In genomic region chr18:7567487-7568425, GRCh38 we compare ENCODE assay signal across 9 cellular contexts. TPM values are rescaled to one million over a fixed set of nuclear protein-coding genes. Genes with fewer than 3 reads are reported as not detected.
A peak's percentile ranks its signal among the peaks of the same experiment; 100 is the strongest.
DNase-seq lines count a peak whose midpoint lies in the region; ATAC-seq and TF ChIP-seq lines count a peak whose summit lies in the region.
"Had no signal": no experiment of that assay in that cellular context is flagged by ENCODE, and none has a peak within 500 bp of the region (broad histone marks: within the 10 kb centered on the region; RNA-seq: fewer than 3 reads in every experiment).

No MANE protein-coding gene starts in this region.

- H3K4me3 ChIP-seq in neutrophil (ENCODE audit: low read depth in 1 of 2, low read length in 1 of 2) = peak overlapping the region; percentile 39 to 41

- ATAC-seq in activated naive CD8-positive, alpha-beta T cell treated with anti-CD3 and anti-CD28 coated beads, Interleukin-2, amount 50 U/mL, for 24 hours = peak; percentile 7
- no peak for ATAC-seq in HG02852 (IDR thresholded peaks at IDR 0.05; ENCODE audit: unreplicated experiment)

- H3K27me3 Mint-ChIP-seq in activated naive CD8-positive, alpha-beta T cell treated with anti-CD3 and anti-CD28 coated beads, Interleukin-2, amount 50 U/mL, for 24 hours = peaks cover 43% of the 10 kb centered on the region
- H3K27me3 Mint-ChIP-seq in glutamatergic neuron (ENCODE audit: unreplicated experiment) = peaks cover 8% of the 10 kb centered on the region

- DNase-seq in NCI-H146 (lab: John Stamatoyannopoulos, UW) (peak; percentile 35), NCI-H146 treated with DMSO at 0.1 percent for 48 hours (lab: John Stamatoyannopoulos, UW; ENCODE audit: unreplicated experiment) (no peak), HK-2 (ENCODE audit: unreplicated experiment) (peak; percentile 52), glutamatergic neuron (peak; percentile 58), cerebellar cortex (ENCODE audit: low spot score) (no peak)
- DNase-seq in activated naive CD8-positive, alpha-beta T cell treated with anti-CD3 and anti-CD28 coated beads, Interleukin-2, amount 50 U/mL, for 24 hours = peak; percentile 7
- DNase-seq: DND-41 had no signal

- H3K4me1 Mint-ChIP-seq in activated naive CD8-positive, alpha-beta T cell treated with anti-CD3 and anti-CD28 coated beads, Interleukin-2, amount 50 U/mL, for 24 hours = peaks cover 5% of the 10 kb centered on the region
- H3K4me1 Mint-ChIP-seq in glutamatergic neuron (ENCODE audit: low read depth, unreplicated experiment) = no peaks in the 10 kb centered on the region

- H3K9me3 Mint-ChIP-seq in activated naive CD8-positive, alpha-beta T cell treated with anti-CD3 and anti-CD28 coated beads, Interleukin-2, amount 50 U/mL, for 24 hours = no peaks in the 10 kb centered on the region
- H3K9me3 Mint-ChIP-seq in glutamatergic neuron (ENCODE audit: unreplicated experiment) = no peaks in the 10 kb centered on the region

- no peaks in the 10 kb centered on the region for H3K36me3 Mint-ChIP-seq in activated naive CD8-positive, alpha-beta T cell treated with anti-CD3 and anti-CD28 coated beads, Interleukin-2, amount 50 U/mL, for 24 hours (ENCODE audit: low read depth)
- no peaks in the 10 kb centered on the region for H3K36me3 Mint-ChIP-seq in glutamatergic neuron (ENCODE audit: unreplicated experiment)

- TF ChIP-seq CTCF in glutamatergic neuron (IDR thresholded peaks at IDR 0.05; ENCODE audit: partially characterized antibody, unreplicated experiment) = no peak
- no peak for TF ChIP-seq CTCF in neutrophil (IDR thresholded peaks at IDR 0.05)

- H3K36me3 ChIP-seq in neutrophil = no peaks in the 10 kb centered on the region

- no peak overlapping the region for H3K4me3 Mint-ChIP-seq in activated naive CD8-positive, alpha-beta T cell treated with anti-CD3 and anti-CD28 coated beads, Interleukin-2, amount 50 U/mL, for 24 hours
- no peak overlapping the region for H3K4me3 Mint-ChIP-seq in glutamatergic neuron (ENCODE audit: unreplicated experiment)

- peaks cover 92% of the 10 kb centered on the region for H3K27me3 ChIP-seq in neutrophil

- no peaks in the 10 kb centered on the region for H3K9me3 ChIP-seq in neutrophil

- peaks cover 10 to 24% of the 10 kb centered on the region in 2 experiments for H3K4me1 ChIP-seq in neutrophil (ENCODE audit: control insufficient read depth in 1 of 2, insufficient read depth in 1 of 2, low read depth in 1 of 2, low read length in 1 of 2)

- H3K27ac Mint-ChIP-seq in activated naive CD8-positive, alpha-beta T cell treated with anti-CD3 and anti-CD28 coated beads, Interleukin-2, amount 50 U/mL, for 24 hours = no peak overlapping the region
- no peak overlapping the region for H3K27ac Mint-ChIP-seq in glutamatergic neuron (ENCODE audit: unreplicated experiment)

- H3K27ac ChIP-seq in neutrophil = no peak overlapping the region

RNA-seq across cellular contexts. Expression of gene PTPRM, which starts 0.6 kb away (rescaled TPM):
- 23.9 TPM for total RNA-seq in glutamatergic neuron (ENCODE audit: unreplicated experiment)

Comparison
In these comparisons a context has a peak if more than half of its experiments do, and no peak if none do; other contexts are left out.
1. DNase-seq: peak in NCI-H146 (single experiment), HK-2 (single experiment), activated naive CD8-positive, alpha-beta T cell treated with anti-CD3 and anti-CD28 coated beads, Interleukin-2, amount 50 U/mL, for 24 hours (single experiment) and glutamatergic neuron (single experiment); none in NCI-H146 treated with DMSO at 0.1 percent for 48 hours (single experiment) and cerebellar cortex (single experiment).